In genomic region chr17:28170771-28171170, GRCh38 we compare ENCODE assay signal across 20 cellular contexts.
"Had no signal": no experiment of that assay in that cellular context is flagged by ENCODE, and none has a peak within 500 bp of the region (broad histone marks: within the 10 kb centered on the region; RNA-seq: fewer than 3 reads in every experiment).

No MANE protein-coding gene starts in this region.

- H3K27me3 ChIP-seq: colonic mucosa had no signal

- H3K4me1 ChIP-seq: colonic mucosa, lower lobe of right lung, parathyroid adenoma had no signal

- H3K4me3 Mint-ChIP-seq: activated CD4-positive, alpha-beta memory T cell treated with anti-CD3 and anti-CD28 coated beads for 36 hours; activated naive CD8-positive, alpha-beta T cell treated with anti-CD3 and anti-CD28 coated beads for 36 hours; activated T-cell treated with anti-CD3 and anti-CD28 coated beads, Interleukin-2, amount 50 U/mL, for 4 hours; mesothelial cell of epicardium; neural crest cell; stimulated activated naive CD8-positive, alpha-beta T cell treated with anti-CD3 and anti-CD28 coated beads, Interleukin-15, amount 100 ng/mL, for 72 hours had no signal

- H2AFZ ChIP-seq: parathyroid adenoma had no signal

- H3K27ac ChIP-seq: colonic mucosa, epithelial cell of prostate, lower lobe of right lung, parathyroid adenoma, thoracic aorta had no signal

- H3K36me3 ChIP-seq: colonic mucosa had no signal

- H3K27me3 Mint-ChIP-seq: activated CD4-positive, alpha-beta memory T cell treated with anti-CD3 and anti-CD28 coated beads for 36 hours; activated naive CD8-positive, alpha-beta T cell treated with anti-CD3 and anti-CD28 coated beads for 36 hours; stimulated activated naive CD8-positive, alpha-beta T cell treated with anti-CD3 and anti-CD28 coated beads, Interleukin-15, amount 100 ng/mL, for 72 hours had no signal

- H3K9ac ChIP-seq: parathyroid adenoma had no signal

- H3K4me3 ChIP-seq: colonic mucosa, lower lobe of right lung, thoracic aorta had no signal

- H3K9me3 ChIP-seq: colonic mucosa, lower lobe of right lung, thoracic aorta had no signal

- H3K27ac Mint-ChIP-seq: activated CD4-positive, alpha-beta memory T cell treated with anti-CD3 and anti-CD28 coated beads for 36 hours; activated naive CD8-positive, alpha-beta T cell treated with anti-CD3 and anti-CD28 coated beads for 36 hours; mesothelial cell of epicardium; stimulated activated naive CD8-positive, alpha-beta T cell treated with anti-CD3 and anti-CD28 coated beads, Interleukin-15, amount 100 ng/mL, for 72 hours had no signal

- ATAC-seq: activated T-cell treated with anti-CD3 and anti-CD28 coated beads, Interleukin-2, amount 50 U/mL, for 4 hours; left cardiac atrium; lower lobe of right lung; stimulated activated naive CD8-positive, alpha-beta T cell treated with anti-CD3 and anti-CD28 coated beads, Interleukin-15, amount 100 ng/mL, for 72 hours had no signal

- DNase-seq: activated CD4-positive, alpha-beta memory T cell treated with anti-CD3 and anti-CD28 coated beads for 36 hours; activated effector memory CD4-positive, alpha-beta T cell treated with anti-CD3 and anti-CD28 coated beads, Interleukin-2, amount 50 U/mL, for 16 hours; activated naive CD8-positive, alpha-beta T cell treated with anti-CD3 and anti-CD28 coated beads for 36 hours; activated T-cell treated with anti-CD3 and anti-CD28 coated beads, Interleukin-2, amount 50 U/mL, for 4 hours; aorta; colonic mucosa; effector CD8-positive, alpha-beta T cell; hypothalamus; left cardiac atrium; lower lobe of right lung; stimulated activated CD4-positive, alpha-beta T cell treated with anti-CD3 and anti-CD28 coated beads, Interleukin-15, amount 100 ng/mL, for 24 hours; stimulated activated CD4-positive, alpha-beta T cell treated with anti-CD3 and anti-CD28 coated beads, Interleukin-4, amount 100 ng/mL, for 24 hours; stimulated activated naive CD8-positive, alpha-beta T cell treated with anti-CD3 and anti-CD28 coated beads, Interleukin-15, amount 100 ng/mL, for 72 hours; T1000 had no signal

- H3K9me3 Mint-ChIP-seq: activated CD4-positive, alpha-beta memory T cell treated with anti-CD3 and anti-CD28 coated beads for 36 hours; activated naive CD8-positive, alpha-beta T cell treated with anti-CD3 and anti-CD28 coated beads for 36 hours; activated T-cell treated with anti-CD3 and anti-CD28 coated beads, Interleukin-2, amount 50 U/mL, for 4 hours; mesothelial cell of epicardium; neural crest cell; stimulated activated naive CD8-positive, alpha-beta T cell treated with anti-CD3 and anti-CD28 coated beads, Interleukin-15, amount 100 ng/mL, for 72 hours had no signal

- H3K4me1 Mint-ChIP-seq: neural crest cell had no signal

- FAIRE-seq: urothelium cell line had no signal
